In genomic region chr1:162904023-162904422, GRCh38 we compare ENCODE assay signal across 27 cellular contexts. TPM values are rescaled to one million over a fixed set of nuclear protein-coding genes. Genes with fewer than 3 reads are reported as not detected.
"Had no signal": no experiment of that assay in that cellular context is flagged by ENCODE, and none has a peak within 500 bp of the region (broad histone marks: within the 10 kb centered on the region; RNA-seq: fewer than 3 reads in every experiment).

No MANE protein-coding gene starts in this region.

- H3K27me3 ChIP-seq: colonic mucosa, esophagus muscularis mucosa, foreskin keratinocyte, hepatocyte, left lung, pancreas, sigmoid colon, spleen, testis, tibial artery had no signal

- DNase-seq: colonic mucosa; effector memory CD4-positive, alpha-beta T cell; foreskin keratinocyte; kidney; left lung; lower lobe of right lung; natural killer cell; occipital lobe; pancreas; sigmoid colon; spleen; stimulated activated CD4-positive, alpha-beta T cell treated with anti-CD3 and anti-CD28 coated beads, Interleukin-4, amount 100 ng/mL, for 4 hours; stimulated activated naive CD8-positive, alpha-beta T cell treated with anti-CD3 and anti-CD28 coated beads, Interleukin-15, Interleukin-2, amounts not matched to agents 100 U/mL and 50 U/mL, for 24 hours; substantia nigra; testis; tibial artery had no signal

- H3K36me3 Mint-ChIP-seq: natural killer cell; stimulated activated memory B cell treated with anti-CD40 and anti-IgM and Interleukin-4, amounts not matched to agents 10 μg/mL and 1 μg/mL and 100 μg/mL, for 72 hours; type B pancreatic cell had no signal

- H3K4me3 Mint-ChIP-seq: central memory CD8-positive, alpha-beta T cell; dendritic cell treated with granulocyte-macrophage colony-stimulating factor and Interleukin-4, amounts not matched to agents 40 ng/mL and 50 ng/mL, for 4 days; natural killer cell; stimulated activated memory B cell treated with anti-CD40 and anti-IgM and Interleukin-4, amounts not matched to agents 10 μg/mL and 1 μg/mL and 100 μg/mL, for 72 hours; type B pancreatic cell had no signal

- ATAC-seq: foreskin keratinocyte; left lung; lower lobe of right lung; natural killer cell; stimulated activated memory B cell treated with anti-CD40 and anti-IgM and Interleukin-4, amounts not matched to agents 10 μg/mL and 1 μg/mL and 100 μg/mL, for 72 hours; stimulated activated naive CD8-positive, alpha-beta T cell treated with anti-CD3 and anti-CD28 coated beads, Interleukin-15, Interleukin-2, amounts not matched to agents 100 U/mL and 50 U/mL, for 24 hours had no signal

- H3K4me1 Mint-ChIP-seq: central memory CD8-positive, alpha-beta T cell; natural killer cell; stimulated activated memory B cell treated with anti-CD40 and anti-IgM and Interleukin-4, amounts not matched to agents 10 μg/mL and 1 μg/mL and 100 μg/mL, for 72 hours had no signal

- H3K27ac ChIP-seq: colonic mucosa, esophagus muscularis mucosa, foreskin keratinocyte, left lung, lower lobe of right lung, pancreas, sigmoid colon, skin epidermis, spleen, testis, tibial artery had no signal

- H3K4me1 ChIP-seq: colonic mucosa, left lung, lower lobe of right lung, pancreas, sigmoid colon, spleen, testis had no signal

- H3K9me3 Mint-ChIP-seq: central memory CD8-positive, alpha-beta T cell; dendritic cell treated with granulocyte-macrophage colony-stimulating factor and Interleukin-4, amounts not matched to agents 40 ng/mL and 50 ng/mL, for 4 days; natural killer cell; stimulated activated memory B cell treated with anti-CD40 and anti-IgM and Interleukin-4, amounts not matched to agents 10 μg/mL and 1 μg/mL and 100 μg/mL, for 72 hours; type B pancreatic cell had no signal

- H3K9me3 ChIP-seq: colonic mucosa, esophagus muscularis mucosa, left lung, lower lobe of right lung, pancreas, sigmoid colon, spleen, testis, tibial artery had no signal

- H3K4me3 ChIP-seq: colonic mucosa, esophagus muscularis mucosa, hepatocyte, left lung, lower lobe of right lung, pancreas, sigmoid colon, skin epidermis, spleen, testis, tibial artery had no signal

- H3K27me3 Mint-ChIP-seq: stimulated activated memory B cell treated with anti-CD40 and anti-IgM and Interleukin-4, amounts not matched to agents 10 μg/mL and 1 μg/mL and 100 μg/mL, for 72 hours; type B pancreatic cell had no signal

- H3K36me3 ChIP-seq: colonic mucosa, esophagus muscularis mucosa, left lung, lower lobe of right lung, pancreas, sigmoid colon, spleen, tibial artery had no signal

- H3K27ac Mint-ChIP-seq: dendritic cell treated with granulocyte-macrophage colony-stimulating factor and Interleukin-4, amounts not matched to agents 40 ng/mL and 50 ng/mL, for 4 days; natural killer cell; stimulated activated memory B cell treated with anti-CD40 and anti-IgM and Interleukin-4, amounts not matched to agents 10 μg/mL and 1 μg/mL and 100 μg/mL, for 72 hours had no signal

RNA-seq across cellular contexts. Expression of gene CCDC190, which starts 43.0 kb away (rescaled TPM):
- total RNA-seq: colonic mucosa, epithelial cell of proximal tubule, fibroblast of lung, foreskin keratinocyte, hepatocyte, mesenteric fat pad, natural killer cell, pancreas, sigmoid colon, spleen had no signal
- polyA plus RNA-seq: foreskin keratinocyte, hepatocyte, neural cell, pancreas, sigmoid colon, spleen had no signal
